ENCODE assay signal across 36 cellular contexts in the genomic region with DNA sequence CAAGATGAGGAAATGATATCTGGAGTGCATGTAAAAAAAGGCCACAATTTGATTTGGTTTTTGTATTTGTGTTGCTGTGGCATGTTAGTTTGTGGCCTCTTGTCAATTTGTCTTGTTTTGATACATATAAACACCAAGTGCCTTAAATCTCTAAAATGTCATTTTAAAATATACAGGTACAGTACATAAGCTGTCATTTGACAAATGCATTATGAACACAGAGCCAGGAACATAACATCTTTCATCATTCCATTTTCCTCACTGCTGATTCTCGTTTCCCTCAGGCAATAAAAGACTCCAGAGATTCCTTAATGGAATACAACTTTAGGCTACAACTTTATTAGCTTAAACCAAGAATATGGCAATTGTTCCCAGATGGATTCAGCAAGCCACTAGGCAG.
DNase-seq lines count a peak whose midpoint lies in the region; ATAC-seq, FAIRE-seq and TF ChIP-seq lines count a peak whose summit lies in the region.
"Had no signal": no experiment of that assay in that cellular context is flagged by ENCODE, and none has a peak within 500 bp of the region (broad histone marks: within the 10 kb centered on the region; RNA-seq: fewer than 3 reads in every experiment).

No MANE protein-coding gene starts in this region.

- peaks cover 8% of the 10 kb centered on the region for H3K4me1 ChIP-seq in neural progenitor cell
- no peaks in the 10 kb centered on the region for H3K4me1 ChIP-seq in foreskin keratinocyte
- H3K4me1 ChIP-seq in body of pancreas: no peaks in the 10 kb centered on the region
- H3K4me1 ChIP-seq: A549; BE2C; BLaER1; BLaER1 treated with 17β-estradiol and CSF1 and Interleukin-3, amounts not matched to agents 10 nM and 100 nM; Caco-2 had no signal

- intact Hi-C loops in body of pancreas (cut with DNase I): no loop called here

- TF ChIP-seq RAD21 in neural cell (conservative IDR thresholded peaks at IDR 0.05): no peak

- peaks cover 7% of the 10 kb centered on the region for H3K9me3 Mint-ChIP-seq in neural progenitor cell

- peaks cover 18% of the 10 kb centered on the region for H3K4me1 Mint-ChIP-seq in neural progenitor cell
- H3K4me1 Mint-ChIP-seq: B cell; CD14-positive monocyte; CD4-positive, alpha-beta memory T cell; CD4-positive, CD25-positive, alpha-beta regulatory T cell; CD8-positive, alpha-beta memory T cell had no signal

- H3K36me3 ChIP-seq in neural cell (ENCODE audit: insufficient read depth, low read length) (no peaks in the 10 kb centered on the region), neural progenitor cell (no peaks in the 10 kb centered on the region), body of pancreas (replicated peaks in 1 of 2; ENCODE audit: insufficient read depth in 1 of 2, low read depth in 2 of 2) (no peaks in the 10 kb centered on the region)
- H3K36me3 ChIP-seq: BE2C; BLaER1; BLaER1 treated with 17β-estradiol and CSF1 and Interleukin-3, amounts not matched to agents 10 nM and 100 nM had no signal

- TF ChIP-seq POLR2A in H54 (IDR thresholded peaks at IDR 0.05; ENCODE audit: low read depth, low read length) (no peak), body of pancreas (IDR thresholded peaks at IDR 0.05) (no peak)

- no peak overlapping the region for H3K4me2 ChIP-seq in neural cell (ENCODE audit: low read length)
- H3K4me2 ChIP-seq in neural progenitor cell: no peak overlapping the region
- H3K4me2 ChIP-seq: A549; BLaER1; BLaER1 treated with 17β-estradiol and CSF1 and Interleukin-3, amounts not matched to agents 10 nM and 100 nM had no signal

- WGBS in body of pancreas, 2 donors: 43 to 52% methylated on average over 1 of the region's 1 CpG

- H3K4me3 Mint-ChIP-seq in neural progenitor cell: no peak overlapping the region
- H3K4me3 Mint-ChIP-seq: B cell; CD14-positive monocyte; CD4-positive, alpha-beta memory T cell; CD4-positive, alpha-beta T cell; CD4-positive, CD25-positive, alpha-beta regulatory T cell; CD8-positive, alpha-beta memory T cell; CD8-positive, alpha-beta T cell had no signal

- ATAC-seq in foreskin keratinocyte: no peak
- no peak for ATAC-seq in HG03159 (IDR thresholded peaks at IDR 0.05; ENCODE audit: unreplicated experiment)
- no peak for ATAC-seq in body of pancreas
- ATAC-seq: A549; CD8-positive, alpha-beta T cell had no signal

- H3K9ac ChIP-seq in neural cell (ENCODE audit: low read length) (no peak overlapping the region), neural progenitor cell (no peak overlapping the region)
- H3K9ac ChIP-seq: BLaER1; BLaER1 treated with 17β-estradiol and CSF1 and Interleukin-3, amounts not matched to agents 10 nM and 100 nM had no signal

- no peaks in the 10 kb centered on the region for H4K20me1 ChIP-seq in neural cell (ENCODE audit: insufficient read depth)
- no peaks in the 10 kb centered on the region for H4K20me1 ChIP-seq in neural progenitor cell (ENCODE audit: low read depth)
- H4K20me1 ChIP-seq: BLaER1; BLaER1 treated with 17β-estradiol and CSF1 and Interleukin-3, amounts not matched to agents 10 nM and 100 nM had no signal

- H2AFZ ChIP-seq in neural cell (ENCODE audit: low read depth, low read length) (no peak overlapping the region), neural progenitor cell (replicated peaks) (peak overlapping the region; percentile 26)

- H3K4me3 ChIP-seq in neural cell (ENCODE audit: low read length) (no peak overlapping the region), neural progenitor cell (no peak overlapping the region), body of pancreas (no peak overlapping the region)
- H3K4me3 ChIP-seq: A549; BLaER1; BLaER1 treated with 17β-estradiol and CSF1 and Interleukin-3, amounts not matched to agents 10 nM and 100 nM had no signal

- peaks cover 2% of the 10 kb centered on the region for H3K27me3 Mint-ChIP-seq in neural progenitor cell (ENCODE audit: insufficient read depth, low read depth)
- H3K27me3 Mint-ChIP-seq: B cell; CD4-positive, alpha-beta memory T cell; CD4-positive, alpha-beta T cell; CD4-positive, CD25-positive, alpha-beta regulatory T cell; CD8-positive, alpha-beta memory T cell had no signal

- no peaks in the 10 kb centered on the region for H3K9me2 ChIP-seq in neural cell (ENCODE audit: insufficient read depth, low read length)

- H3K27me3 ChIP-seq in neural cell (ENCODE audit: insufficient read depth, low read depth, low read length) (no peaks in the 10 kb centered on the region), neural progenitor cell (no peaks in the 10 kb centered on the region), foreskin keratinocyte (no peaks in the 10 kb centered on the region), body of pancreas (no peaks in the 10 kb centered on the region)
- H3K27me3 ChIP-seq: BE2C; BLaER1; BLaER1 treated with 17β-estradiol and CSF1 and Interleukin-3, amounts not matched to agents 10 nM and 100 nM had no signal

- TF ChIP-seq EP300 in neural cell (conservative IDR thresholded peaks at IDR 0.05; ENCODE audit: poor library complexity, severe bottlenecking): peak; percentile 65

- peak; percentile 62 for FAIRE-seq in H54 (lab: Jason Lieb, UNC)
- FAIRE-seq: A549, D721Med had no signal

- H3K79me2 ChIP-seq in neural cell (replicated peaks; ENCODE audit: insufficient read depth, low read length) (no peaks in the 10 kb centered on the region), neural progenitor cell (ENCODE audit: low read depth) (no peaks in the 10 kb centered on the region)

- H3F3A ChIP-seq in neural cell (ENCODE audit: insufficient read depth, low read length, poor library complexity, severe bottlenecking) (peaks cover 8% of the 10 kb centered on the region), neural progenitor cell (ENCODE audit: low read depth) (no peaks in the 10 kb centered on the region)

- TF ChIP-seq CTCF in neural cell (IDR thresholded peaks at IDR 0.05; ENCODE audit: poor library complexity, severe bottlenecking) (no peak), neural progenitor cell (IDR thresholded peaks at IDR 0.05) (no peak), foreskin keratinocyte (conservative IDR thresholded peaks at IDR 0.05) (no peak), body of pancreas (IDR thresholded peaks at IDR 0.05) (no peak)

- H3K9me3 ChIP-seq in neural cell (ENCODE audit: low read length): no peaks in the 10 kb centered on the region
- no peaks in the 10 kb centered on the region for H3K9me3 ChIP-seq in neural progenitor cell (ENCODE audit: low read depth)
- no peaks in the 10 kb centered on the region for H3K9me3 ChIP-seq in body of pancreas
- H3K9me3 ChIP-seq: A549; BE2C; BLaER1; BLaER1 treated with 17β-estradiol and CSF1 and Interleukin-3, amounts not matched to agents 10 nM and 100 nM; Caco-2 had no signal

- no peak for DNase-seq in H54 (ENCODE audit: insufficient read length, low spot score)
- no peak for DNase-seq in neural progenitor cell (ENCODE audit: low spot score)
- DNase-seq in retina: peak; percentile 10
- no peak for DNase-seq in caudate nucleus (lab: John Stamatoyannopoulos, UW)
- DNase-seq in foreskin keratinocyte: no peak
- DNase-seq in body of pancreas: no peak
- DNase-seq: 8988T; ACHN; AML-193; BE2C; C1 segment of cervical spinal cord; Caco-2; Calu3; CD4-positive, alpha-beta memory T cell; CD4-positive, alpha-beta T cell; CD4-positive, CD25-positive, alpha-beta regulatory T cell; CD8-positive, alpha-beta memory T cell; CD8-positive, alpha-beta T cell; COR-L47; DMS 273 treated with DMSO at 0.1 percent for 48 hours; DMS153; DMS53; DMS79; DMS79 treated with DMSO at 0.1 percent for 48 hours; DND-41; EL had no signal

- H3K27ac ChIP-seq in neural cell (ENCODE audit: low read length) (peak overlapping the region; percentile 51), neural progenitor cell (no peak overlapping the region), caudate nucleus (ENCODE audit: low read depth, low read length) (no peak overlapping the region), foreskin keratinocyte (no peak overlapping the region), body of pancreas (no peak overlapping the region)
- H3K27ac ChIP-seq: 22Rv1; A549; BLaER1; BLaER1 treated with 17β-estradiol and CSF1 and Interleukin-3, amounts not matched to agents 10 nM and 100 nM; C4-2B had no signal

- no peaks in the 10 kb centered on the region for H3K36me3 Mint-ChIP-seq in neural progenitor cell
- H3K36me3 Mint-ChIP-seq: CD4-positive, alpha-beta memory T cell; CD4-positive, CD25-positive, alpha-beta regulatory T cell; CD8-positive, alpha-beta memory T cell; CD8-positive, alpha-beta T cell had no signal

- no peak overlapping the region for H3K27ac Mint-ChIP-seq in neural progenitor cell
- H3K27ac Mint-ChIP-seq: B cell; CD14-positive monocyte; CD4-positive, alpha-beta memory T cell; CD4-positive, alpha-beta T cell; CD4-positive, CD25-positive, alpha-beta regulatory T cell; CD8-positive, alpha-beta memory T cell; CD8-positive, alpha-beta T cell had no signal

TF ChIP-seq in neural cell, 6 proteins besides CTCF, POLR2A, EP300 and RAD21:
- TF ChIP-seq, protein P1, sequence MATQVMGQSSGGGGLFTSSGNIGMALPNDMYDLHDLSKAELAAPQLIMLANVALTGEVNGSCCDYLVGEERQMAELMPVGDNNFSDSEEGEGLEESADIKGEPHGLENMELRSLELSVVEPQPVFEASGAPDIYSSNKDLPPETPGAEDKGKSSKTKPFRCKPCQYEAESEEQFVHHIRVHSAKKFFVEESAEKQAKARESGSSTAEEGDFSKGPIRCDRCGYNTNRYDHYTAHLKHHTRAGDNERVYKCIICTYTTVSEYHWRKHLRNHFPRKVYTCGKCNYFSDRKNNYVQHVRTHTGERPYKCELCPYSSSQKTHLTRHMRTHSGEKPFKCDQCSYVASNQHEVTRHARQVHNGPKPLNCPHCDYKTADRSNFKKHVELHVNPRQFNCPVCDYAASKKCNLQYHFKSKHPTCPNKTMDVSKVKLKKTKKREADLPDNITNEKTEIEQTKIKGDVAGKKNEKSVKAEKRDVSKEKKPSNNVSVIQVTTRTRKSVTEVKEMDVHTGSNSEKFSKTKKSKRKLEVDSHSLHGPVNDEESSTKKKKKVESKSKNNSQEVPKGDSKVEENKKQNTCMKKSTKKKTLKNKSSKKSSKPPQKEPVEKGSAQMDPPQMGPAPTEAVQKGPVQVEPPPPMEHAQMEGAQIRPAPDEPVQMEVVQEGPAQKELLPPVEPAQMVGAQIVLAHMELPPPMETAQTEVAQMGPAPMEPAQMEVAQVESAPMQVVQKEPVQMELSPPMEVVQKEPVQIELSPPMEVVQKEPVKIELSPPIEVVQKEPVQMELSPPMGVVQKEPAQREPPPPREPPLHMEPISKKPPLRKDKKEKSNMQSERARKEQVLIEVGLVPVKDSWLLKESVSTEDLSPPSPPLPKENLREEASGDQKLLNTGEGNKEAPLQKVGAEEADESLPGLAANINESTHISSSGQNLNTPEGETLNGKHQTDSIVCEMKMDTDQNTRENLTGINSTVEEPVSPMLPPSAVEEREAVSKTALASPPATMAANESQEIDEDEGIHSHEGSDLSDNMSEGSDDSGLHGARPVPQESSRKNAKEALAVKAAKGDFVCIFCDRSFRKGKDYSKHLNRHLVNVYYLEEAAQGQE (IDR thresholded peaks at IDR 0.05; ENCODE audit: borderline replicate concordance): peak; percentile 85
- TF ChIP-seq TAF1 (IDR thresholded peaks at IDR 0.05; ENCODE audit: low read depth) (no peak), POLR2AphosphoS5 (IDR thresholded peaks at IDR 0.05) (peak; percentile 64), MXI1 (conservative IDR thresholded peaks at IDR 0.05; ENCODE audit: poor library complexity, severe bottlenecking) (no peak)
